Comparison of ENCODE assay signal across 14 cellular contexts in the genomic region with DNA sequence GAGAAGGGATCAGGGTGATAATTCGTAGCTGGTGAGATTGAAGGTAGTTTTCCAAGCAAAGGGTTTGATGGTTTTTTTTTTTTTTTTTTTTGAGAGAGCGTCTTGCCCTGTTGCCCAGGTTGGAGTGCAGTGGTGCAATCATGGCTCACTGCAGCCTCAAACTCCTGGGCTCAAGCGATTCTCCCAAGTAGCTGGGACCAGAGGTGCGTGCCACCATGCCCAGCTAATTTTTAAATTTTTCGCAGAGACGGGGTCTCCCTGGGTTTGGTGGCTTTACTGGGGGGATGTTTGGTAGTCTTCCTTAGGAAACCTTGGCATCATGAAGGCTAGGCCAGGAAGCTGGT. TPM values are rescaled to one million over a fixed set of nuclear protein-coding genes. Genes with fewer than 3 reads are reported as not detected.
DNase-seq lines count a peak whose midpoint lies in the region; ATAC-seq and TF ChIP-seq lines count a peak whose summit lies in the region.
"Had no signal": no experiment of that assay in that cellular context is flagged by ENCODE, and none has a peak within 500 bp of the region (broad histone marks: within the 10 kb centered on the region; RNA-seq: fewer than 3 reads in every experiment).

No MANE protein-coding gene starts in this region.

- no peaks in the 10 kb centered on the region for H4K20me1 ChIP-seq in DOHH2 (ENCODE audit: control insufficient read depth, insufficient read depth, low read depth, low read length)

- ATAC-seq in left colon: peak; percentile 12

- H3K79me2 ChIP-seq in ACC112 (ENCODE audit: control insufficient read depth, insufficient read depth, low read length, unreplicated experiment) (no peaks in the 10 kb centered on the region), DOHH2 (ENCODE audit: control insufficient read depth, low read length) (no peaks in the 10 kb centered on the region)

- H3F3A ChIP-seq in DOHH2 (ENCODE audit: control insufficient read depth, insufficient read depth): no peaks in the 10 kb centered on the region

- no peaks in the 10 kb centered on the region for H3K27me3 ChIP-seq in ACC112 (ENCODE audit: insufficient read depth, low read length)
- H3K27me3 ChIP-seq in DOHH2 (ENCODE audit: control insufficient read depth, low read length): no peaks in the 10 kb centered on the region
- H3K27me3 ChIP-seq: BE2C, Peyer's patch had no signal

- H3K9me2 ChIP-seq in DOHH2 (replicated peaks; ENCODE audit: control insufficient read depth, low read length): no peaks in the 10 kb centered on the region

- DNase-seq in RWPE1 (ENCODE audit: low spot score) (no peak), left colon (no peak), DMS 273 (lab: John Stamatoyannopoulos, UW; ENCODE audit: unreplicated experiment) (no peak), NCI-H510A (lab: John Stamatoyannopoulos, UW) (no peak), HT-29 (ENCODE audit: low spot score) (no peak), NOMO-1 (lab: John Stamatoyannopoulos, UW; ENCODE audit: unreplicated experiment in 2 of 2) (no peak)
- DNase-seq: DMS79 treated with DMSO at 0.1 percent for 48 hours, GDM1, NCI-H1436, NCI-H774 had no signal

- H3K36me3 ChIP-seq in ACC112 (ENCODE audit: insufficient read depth, low read length) (no peaks in the 10 kb centered on the region), DOHH2 (ENCODE audit: control insufficient read depth, low read length) (no peaks in the 10 kb centered on the region)
- H3K36me3 ChIP-seq: BE2C, Peyer's patch had no signal

- TF ChIP-seq CTCF in DOHH2 (IDR thresholded peaks at IDR 0.05; ENCODE audit: low read depth, low read length, poor library complexity, severe bottlenecking): peak; percentile 60
- peak; percentile 23 for TF ChIP-seq CTCF in RWPE1 (conservative IDR thresholded peaks at IDR 0.05; ENCODE audit: low read depth)

- no peak overlapping the region for H2AFZ ChIP-seq in ACC112 (ENCODE audit: low read length, unreplicated experiment)

- POLR2A ChIA-PET in RWPE1 (lab: Yijun Ruan, JAX; ENCODE audit: low non-redundant PET): no interaction called here

- H3K4me3 ChIP-seq in ACC112 (ENCODE audit: low read depth, low read length) (no peak overlapping the region), DOHH2 (ENCODE audit: low read length) (no peak overlapping the region)
- H3K4me3 ChIP-seq: Peyer's patch had no signal

- intact Hi-C loops in left colon (cut with DNase I, micrococcal nuclease): no loop called here

- H3K4me2 ChIP-seq in DOHH2 (ENCODE audit: low read length): no peak overlapping the region

- H3K9me3 ChIP-seq in DOHH2 (ENCODE audit: control insufficient read depth, insufficient read depth, low read length): no peaks in the 10 kb centered on the region
- H3K9me3 ChIP-seq: Peyer's patch had no signal

- CTCF ChIA-PET in RWPE1 (lab: Yijun Ruan, JAX): interaction anchor here (0.6 to 0.8 kb wide), 6 partner anchors 16 to 307 kb away, joined by 3 to 4 read pairs (median 3); no protein-coding TSS in a partner anchor

- H3K27ac ChIP-seq in ACC112 (ENCODE audit: low read depth, low read length) (peak overlapping the region; percentile 97), DOHH2 (ENCODE audit: low read depth, low read length) (no peak overlapping the region), RWPE1 (no peak overlapping the region)
- H3K27ac ChIP-seq: Peyer's patch had no signal

- H3K4me1 ChIP-seq in ACC112 (ENCODE audit: control insufficient read depth, insufficient read depth, low read length, unreplicated experiment): peaks cover 19% of the 10 kb centered on the region
- H3K4me1 ChIP-seq in DOHH2 (ENCODE audit: control insufficient read depth, low read length): no peaks in the 10 kb centered on the region
- H3K4me1 ChIP-seq: BE2C, Peyer's patch had no signal

RNA-seq across cellular contexts. Expression of a gene that starts 56.5 kb away (rescaled TPM):
- total RNA-seq in left colon: 1 to 10 TPM; 4.9 to 7.2 TPM
- total RNA-seq in HT-29 (2014; rRNA removed; shearing (Covaris generic)): 28.1 and 31.0 TPM in 2 replicates
